1 cellular context compared by ENCODE assay signal in genomic region chr4:162011039-162011438, GRCh38.
TF ChIP-seq lines count a peak whose summit lies in the region.

No MANE protein-coding gene starts in this region.

TF ChIP-seq in H1, 55 proteins besides CTCF, POLR2A, EP300 and RAD21:
- TF ChIP-seq MAFK (IDR thresholded peaks at IDR 0.05; ENCODE audit: low read depth, low read length) (peak; percentile 52; the same call in 1 of the 2 replicates), NRF1 (IDR thresholded peaks at IDR 0.05; ENCODE audit: low read depth, low read length) (no peak), BACH1 (IDR thresholded peaks at IDR 0.05; ENCODE audit: low read length) (peak; percentile 45)
